14 cellular contexts compared by ENCODE assay signal in genomic region chr16:262121-262745, GRCh38. TPM values are rescaled to one million over a fixed set of nuclear protein-coding genes. Genes with fewer than 3 reads are reported as not detected.
DNase-seq lines count a peak whose midpoint lies in the region; ATAC-seq and TF ChIP-seq lines count a peak whose summit lies in the region.
"Had no signal": no experiment of that assay in that cellular context is flagged by ENCODE, and none has a peak within 500 bp of the region (broad histone marks: within the 10 kb centered on the region; RNA-seq: fewer than 3 reads in every experiment).

No MANE protein-coding gene starts in this region.

- no peaks in the 10 kb centered on the region for H3K27me3 Mint-ChIP-seq in activated naive CD8-positive, alpha-beta T cell treated with anti-CD3 and anti-CD28 coated beads, Interleukin-2, amount 10 ng/mL, durations not matched to agents 7 days and 5 days
- H3K27me3 Mint-ChIP-seq in activated naive CD8-positive, alpha-beta T cell treated with anti-CD3 and anti-CD28 coated beads, Interleukin-2, amount 50 U/mL, for 24 hours: no peaks in the 10 kb centered on the region
- H3K27me3 Mint-ChIP-seq in osteocyte (ENCODE audit: unreplicated experiment): no peaks in the 10 kb centered on the region
- H3K27me3 Mint-ChIP-seq: B cell; CD4-positive, alpha-beta T cell had no signal

- H3K27ac ChIP-seq in OCI-LY3 (ENCODE audit: low read length): peak overlapping the region; percentile 39

- no peaks in the 10 kb centered on the region for H3K36me3 Mint-ChIP-seq in activated naive CD8-positive, alpha-beta T cell treated with anti-CD3 and anti-CD28 coated beads, Interleukin-2, amount 10 ng/mL, durations not matched to agents 7 days and 5 days
- no peaks in the 10 kb centered on the region for H3K36me3 Mint-ChIP-seq in activated naive CD8-positive, alpha-beta T cell treated with anti-CD3 and anti-CD28 coated beads, Interleukin-2, amount 50 U/mL, for 24 hours (ENCODE audit: low read depth)
- peaks cover 20% of the 10 kb centered on the region for H3K36me3 Mint-ChIP-seq in osteocyte (ENCODE audit: unreplicated experiment)

- H3K4me2 ChIP-seq in OCI-LY3 (ENCODE audit: low read length): peak overlapping the region; percentile 58

- no peak overlapping the region for H2AFZ ChIP-seq in OCI-LY3 (ENCODE audit: low read depth, low read length)

- no peaks in the 10 kb centered on the region for H3K27me3 ChIP-seq in OCI-LY3 (ENCODE audit: low read depth, low read length)

- DNase-seq in activated naive CD8-positive, alpha-beta T cell treated with anti-CD3 and anti-CD28 coated beads, Interleukin-2, amount 10 ng/mL, durations not matched to agents 7 days and 5 days: no peak
- no peak for DNase-seq in activated naive CD8-positive, alpha-beta T cell treated with anti-CD3 and anti-CD28 coated beads, Interleukin-2, amount 50 U/mL, for 24 hours
- DNase-seq in islet precursor cell: peak; percentile 49
- DNase-seq in osteocyte (ENCODE audit: extremely low spot score, unreplicated experiment): peak; percentile 83
- no peak for DNase-seq in activated effector memory CD4-positive, alpha-beta T cell treated with Interleukin-2 at 50 U/mL for 16 hours
- DNase-seq in NCI-H524 treated with DMSO at 0.1 percent for 48 hours (lab: John Stamatoyannopoulos, UW): no peak
- no peak for DNase-seq in AG08395 (ENCODE audit: low spot score)
- DNase-seq: ACHN; CD4-positive, alpha-beta T cell; DMS79 had no signal

- H3K4me1 ChIP-seq in OCI-LY3 (ENCODE audit: low read length): peaks cover 20% of the 10 kb centered on the region

- H3K9ac ChIP-seq in OCI-LY3 (ENCODE audit: low read length): no peak overlapping the region

- no peaks in the 10 kb centered on the region for H3K9me3 ChIP-seq in OCI-LY3 (ENCODE audit: insufficient read depth, low read length)

- H3K4me1 Mint-ChIP-seq in activated naive CD8-positive, alpha-beta T cell treated with anti-CD3 and anti-CD28 coated beads, Interleukin-2, amount 10 ng/mL, durations not matched to agents 7 days and 5 days: peaks cover under 1% of the 10 kb centered on the region
- H3K4me1 Mint-ChIP-seq in activated naive CD8-positive, alpha-beta T cell treated with anti-CD3 and anti-CD28 coated beads, Interleukin-2, amount 50 U/mL, for 24 hours: peaks cover 5% of the 10 kb centered on the region
- H3K4me1 Mint-ChIP-seq in osteocyte (ENCODE audit: unreplicated experiment): peaks cover 2% of the 10 kb centered on the region
- H3K4me1 Mint-ChIP-seq: B cell had no signal

- H3K4me3 Mint-ChIP-seq in activated naive CD8-positive, alpha-beta T cell treated with anti-CD3 and anti-CD28 coated beads, Interleukin-2, amount 10 ng/mL, durations not matched to agents 7 days and 5 days: no peak overlapping the region
- H3K4me3 Mint-ChIP-seq in activated naive CD8-positive, alpha-beta T cell treated with anti-CD3 and anti-CD28 coated beads, Interleukin-2, amount 50 U/mL, for 24 hours: no peak overlapping the region
- no peak overlapping the region for H3K4me3 Mint-ChIP-seq in osteocyte (ENCODE audit: unreplicated experiment)
- H3K4me3 Mint-ChIP-seq: B cell; CD4-positive, alpha-beta T cell had no signal

- POLR2A ChIA-PET in activated naive CD8-positive, alpha-beta T cell treated with anti-CD3 and anti-CD28 coated beads, Interleukin-2, amount 10 ng/mL, durations not matched to agents 7 days and 5 days (lab: Charles Lee): no interaction called here

- H3K27ac Mint-ChIP-seq in activated naive CD8-positive, alpha-beta T cell treated with anti-CD3 and anti-CD28 coated beads, Interleukin-2, amount 10 ng/mL, durations not matched to agents 7 days and 5 days: peak overlapping the region; percentile 22
- H3K27ac Mint-ChIP-seq in activated naive CD8-positive, alpha-beta T cell treated with anti-CD3 and anti-CD28 coated beads, Interleukin-2, amount 50 U/mL, for 24 hours: no peak overlapping the region
- H3K27ac Mint-ChIP-seq in osteocyte (ENCODE audit: unreplicated experiment): no peak overlapping the region
- H3K27ac Mint-ChIP-seq: B cell; CD4-positive, alpha-beta T cell had no signal

- ATAC-seq in activated naive CD8-positive, alpha-beta T cell treated with anti-CD3 and anti-CD28 coated beads, Interleukin-2, amount 10 ng/mL, durations not matched to agents 7 days and 5 days (ENCODE audit: low read depth): no peak
- ATAC-seq in activated naive CD8-positive, alpha-beta T cell treated with anti-CD3 and anti-CD28 coated beads, Interleukin-2, amount 50 U/mL, for 24 hours: no peak
- ATAC-seq: GM12878 had no signal

- no peaks in the 10 kb centered on the region for H3K9me3 Mint-ChIP-seq in activated naive CD8-positive, alpha-beta T cell treated with anti-CD3 and anti-CD28 coated beads, Interleukin-2, amount 10 ng/mL, durations not matched to agents 7 days and 5 days
- no peaks in the 10 kb centered on the region for H3K9me3 Mint-ChIP-seq in activated naive CD8-positive, alpha-beta T cell treated with anti-CD3 and anti-CD28 coated beads, Interleukin-2, amount 50 U/mL, for 24 hours
- no peaks in the 10 kb centered on the region for H3K9me3 Mint-ChIP-seq in osteocyte (ENCODE audit: unreplicated experiment)
- H3K9me3 Mint-ChIP-seq: CD4-positive, alpha-beta T cell had no signal

- no peaks in the 10 kb centered on the region for H3K36me3 ChIP-seq in OCI-LY3 (replicated peaks; ENCODE audit: low read depth, low read length)

- no peak overlapping the region for H3K4me3 ChIP-seq in OCI-LY3 (ENCODE audit: low read length)
- H3K4me3 ChIP-seq: GM12878 had no signal

- no peaks in the 10 kb centered on the region for H3K79me2 ChIP-seq in OCI-LY3 (ENCODE audit: low read length)

- H4K20me1 ChIP-seq in OCI-LY3 (ENCODE audit: insufficient read depth, low read length): no peaks in the 10 kb centered on the region

- TF ChIP-seq CTCF in OCI-LY3 (IDR thresholded peaks at IDR 0.05; ENCODE audit: low read depth, low read length) (no peak), osteocyte (IDR thresholded peaks at IDR 0.05) (no peak)

RNA-seq across cellular contexts. Expression of gene RGS11, which starts 13.5 kb away (rescaled TPM):
- not detected for total RNA-seq in activated naive CD8-positive, alpha-beta T cell treated with anti-CD3 and anti-CD28 coated beads, Interleukin-2, amount 10 ng/mL, durations not matched to agents 7 days and 5 days
- 6.2 and 9.5 TPM in 2 replicates for total RNA-seq in osteocyte
- total RNA-seq: B cell; CD4-positive, alpha-beta T cell; GM12878 had no signal

RNA-seq across cellular contexts. Expression of gene ARHGDIG, which starts 18.2 kb away (rescaled TPM):
- not detected for total RNA-seq in activated naive CD8-positive, alpha-beta T cell treated with anti-CD3 and anti-CD28 coated beads, Interleukin-2, amount 10 ng/mL, durations not matched to agents 7 days and 5 days
- 0.54 TPM in 1 of 2 replicates, not detected in the other for total RNA-seq in osteocyte
- total RNA-seq: GM12878 had no signal

RNA-seq across cellular contexts. Expression of gene PDIA2, which starts 20.7 kb away (rescaled TPM):
- total RNA-seq in activated naive CD8-positive, alpha-beta T cell treated with anti-CD3 and anti-CD28 coated beads, Interleukin-2, amount 10 ng/mL, durations not matched to agents 7 days and 5 days: under 1 TPM in 1 of 2 experiments, not detected in 1; 0.31 TPM
- not detected in 2 replicates for total RNA-seq in osteocyte
- total RNA-seq: B cell; CD4-positive, alpha-beta T cell; G401 had no signal

RNA-seq across cellular contexts. Expression of gene FAM234A, which starts 27.6 kb away (rescaled TPM):
- 10 to 100 TPM; 21.0 to 21.1 TPM for total RNA-seq in activated naive CD8-positive, alpha-beta T cell treated with anti-CD3 and anti-CD28 coated beads, Interleukin-2, amount 10 ng/mL, durations not matched to agents 7 days and 5 days
- total RNA-seq in osteocyte: 171 and 185 TPM in 2 replicates

RNA-seq across cellular contexts. Expression of gene LUC7L, which starts 33.0 kb away (rescaled TPM):
- 10 to 100 TPM; 83.8 to 86.2 TPM for total RNA-seq in activated naive CD8-positive, alpha-beta T cell treated with anti-CD3 and anti-CD28 coated beads, Interleukin-2, amount 10 ng/mL, durations not matched to agents 7 days and 5 days
- total RNA-seq in osteocyte: 103 and 104 TPM in 2 replicates

Comparison
In these comparisons a context has a peak if more than half of its experiments do, and no peak if none do; other contexts are left out.
1. DNase-seq: peak in islet precursor cell (single experiment) and osteocyte (single experiment); none in activated naive CD8-positive, alpha-beta T cell treated with anti-CD3 and anti-CD28 coated beads, Interleukin-2, amount 10 ng/mL, durations not matched to agents 7 days and 5 days (single experiment), activated naive CD8-positive, alpha-beta T cell treated with anti-CD3 and anti-CD28 coated beads, Interleukin-2, amount 50 U/mL, for 24 hours (single experiment), activated effector memory CD4-positive, alpha-beta T cell treated with Interleukin-2 at 50 U/mL for 16 hours (single experiment), NCI-H524 treated with DMSO at 0.1 percent for 48 hours (single experiment) and AG08395 (single experiment).